In genomic region chr10:11168423-11169100, GRCh38 we compare ENCODE assay signal across 18 cellular contexts.
DNase-seq lines count a peak whose midpoint lies in the region; ATAC-seq and FAIRE-seq lines count a peak whose summit lies in the region.
"Had no signal": no experiment of that assay in that cellular context is flagged by ENCODE, and none has a peak within 500 bp of the region (broad histone marks: within the 10 kb centered on the region; RNA-seq: fewer than 3 reads in every experiment).

No MANE protein-coding gene starts in this region.

- DNase-seq in SIG-M5 treated with dmso at 0.1 percent for 504 hours (lab: John Stamatoyannopoulos, UW; ENCODE audit: unreplicated experiment) (peak; percentile 27), SIG-M5 (lab: John Stamatoyannopoulos, UW) (no peak), GM18507 (ENCODE audit: extremely low spot score, insufficient read length, low read depth) (no peak), DMS153 (lab: John Stamatoyannopoulos, UW) (no peak), T-cell (no peak)
- DNase-seq in stimulated activated naive CD8-positive, alpha-beta T cell treated with anti-CD3 and anti-CD28 coated beads, Interleukin-15, amount 100 ng/mL, for 72 hours: no peak
- DNase-seq: activated CD4-positive, alpha-beta T cell treated with anti-CD3 and anti-CD28 coated beads, Interleukin-2, amount 50 U/mL, for 1 hour; immature natural killer cell; NCI-H1436; NCI-H2227 treated with DMSO at 0.1 percent for 48 hours; right cardiac atrium; stimulated activated CD4-positive, alpha-beta T cell treated with anti-CD3 and anti-CD28 coated beads, Interleukin-2, amount 100 ng/mL, for 48 hours; stimulated activated CD8-positive, alpha-beta memory T cell treated with anti-CD3 and anti-CD28 coated beads, Interleukin-4, amount 100 ng/mL, for 48 hours had no signal

- ATAC-seq in stimulated activated naive CD8-positive, alpha-beta T cell treated with anti-CD3 and anti-CD28 coated beads, Interleukin-15, amount 100 ng/mL, for 72 hours: peak; percentile 2
- ATAC-seq in HG03565 (IDR thresholded peaks at IDR 0.05; ENCODE audit: unreplicated experiment) (no peak), T-cell (replicated peaks in 1 of 4) (no peak)
- ATAC-seq: K562, right cardiac atrium had no signal

- no peaks in the 10 kb centered on the region for H3K36me3 ChIP-seq in esophagus (ENCODE audit: control insufficient read depth in 2 of 2, insufficient read depth in 2 of 2, low read length in 1 of 2)

- peak overlapping the region; percentile 0 to 21 for H3K27ac ChIP-seq in esophagus (ENCODE audit: low read depth in 2 of 2, low read length in 1 of 2)

- H3K4me3 Mint-ChIP-seq in stimulated activated naive CD8-positive, alpha-beta T cell treated with anti-CD3 and anti-CD28 coated beads, Interleukin-15, amount 100 ng/mL, for 72 hours: no peak overlapping the region
- no peak overlapping the region for H3K4me3 Mint-ChIP-seq in T-cell
- H3K4me3 Mint-ChIP-seq: immature natural killer cell, memory B cell, type B pancreatic cell had no signal

- no peaks in the 10 kb centered on the region for H3K9me3 ChIP-seq in esophagus (ENCODE audit: control insufficient read depth in 2 of 2, insufficient read depth in 1 of 2, low read depth in 1 of 2, low read length in 1 of 2)

- FAIRE-seq in GM18507 (lab: Jason Lieb, UNC): peak; percentile 73
- FAIRE-seq: K562 had no signal

- peaks cover 14% of the 10 kb centered on the region for H3K36me3 Mint-ChIP-seq in T-cell
- H3K36me3 Mint-ChIP-seq: type B pancreatic cell had no signal

- no peak overlapping the region for H3K27ac Mint-ChIP-seq in stimulated activated naive CD8-positive, alpha-beta T cell treated with anti-CD3 and anti-CD28 coated beads, Interleukin-15, amount 100 ng/mL, for 72 hours
- no peak overlapping the region for H3K27ac Mint-ChIP-seq in T-cell
- H3K27ac Mint-ChIP-seq: immature natural killer cell, memory B cell, type B pancreatic cell had no signal

- peak overlapping the region in 1 of 2 donors; percentile 20 for H3K4me3 ChIP-seq in esophagus (ENCODE audit: low read depth in 1 of 2, low read length in 2 of 2)
- H3K4me3 ChIP-seq: K562 had no signal

- CTCF ChIA-PET in T-cell (lab: Charles Lee): interaction anchor here in 1 of 2 donors (0.7 to 6.1 kb wide), 8 partner anchors 8 to 67 kb away, joined by 3 to 38 read pairs (median 4); no protein-coding TSS in a partner anchor

- H3K4me1 ChIP-seq in esophagus (ENCODE audit: control insufficient read depth in 2 of 2, insufficient read depth in 2 of 2, low read length in 1 of 2): peaks cover 2% of the 10 kb centered on the region in 2 donors

- no peaks in the 10 kb centered on the region for H3K27me3 Mint-ChIP-seq in stimulated activated naive CD8-positive, alpha-beta T cell treated with anti-CD3 and anti-CD28 coated beads, Interleukin-15, amount 100 ng/mL, for 72 hours
- no peaks in the 10 kb centered on the region for H3K27me3 Mint-ChIP-seq in T-cell
- H3K27me3 Mint-ChIP-seq: memory B cell had no signal

- WGBS in esophagus, 2 donors: 64 to 65% methylated on average over 6 of the region's 6 CpGs

- H3K9me3 Mint-ChIP-seq in stimulated activated naive CD8-positive, alpha-beta T cell treated with anti-CD3 and anti-CD28 coated beads, Interleukin-15, amount 100 ng/mL, for 72 hours: no peaks in the 10 kb centered on the region
- H3K9me3 Mint-ChIP-seq in T-cell: no peaks in the 10 kb centered on the region
- H3K9me3 Mint-ChIP-seq: immature natural killer cell, memory B cell, type B pancreatic cell had no signal

- peaks cover 24% of the 10 kb centered on the region for H3K4me1 Mint-ChIP-seq in stimulated activated naive CD8-positive, alpha-beta T cell treated with anti-CD3 and anti-CD28 coated beads, Interleukin-15, amount 100 ng/mL, for 72 hours
- H3K4me1 Mint-ChIP-seq in T-cell: peaks cover 11 to 17% (median 17%) of the 10 kb centered on the region in 3 donors

- POLR2A ChIA-PET in T-cell (lab: Charles Lee): interaction anchor here (0.6 to 12.1 kb wide), 5 partner anchors 10 to 41 kb away, joined by 3 to 417 read pairs (median 3); no protein-coding TSS in a partner anchor

- H3K27me3 ChIP-seq in esophagus (ENCODE audit: control insufficient read depth in 1 of 2, insufficient read depth in 2 of 2, low read length in 2 of 2): no peaks in the 10 kb centered on the region
